In the genomic region with DNA sequence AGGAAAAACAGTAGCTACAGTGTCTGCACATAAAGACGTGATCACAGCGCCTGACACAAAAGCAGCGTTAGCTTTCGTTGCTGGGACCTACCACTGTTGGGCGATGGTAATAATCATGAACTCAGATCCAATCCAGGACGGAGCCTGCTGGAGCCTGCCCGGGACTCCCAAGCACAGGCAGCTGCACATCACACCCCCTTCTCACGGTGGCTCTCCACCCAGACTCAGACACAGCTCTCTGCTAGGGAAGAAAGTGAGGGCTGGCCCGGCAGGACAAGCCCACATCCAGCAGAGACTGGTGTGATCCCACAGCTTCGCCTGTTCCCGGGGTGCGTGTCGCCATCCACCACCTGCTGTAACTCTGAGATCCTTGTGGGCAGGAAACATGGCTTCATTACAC, we compare ENCODE assay signal across 16 cellular contexts. TPM values are rescaled to one million over a fixed set of nuclear protein-coding genes. Genes with fewer than 3 reads are reported as not detected.
DNase-seq lines count a peak whose midpoint lies in the region; ATAC-seq and TF ChIP-seq lines count a peak whose summit lies in the region.
"Had no signal": no experiment of that assay in that cellular context is flagged by ENCODE, and none has a peak within 500 bp of the region (broad histone marks: within the 10 kb centered on the region; RNA-seq: fewer than 3 reads in every experiment).

No MANE protein-coding gene starts in this region.

- TF ChIP-seq EP300 in suprapubic skin (IDR thresholded peaks at IDR 0.05), result no peak

- TF ChIP-seq CTCF in suprapubic skin (IDR thresholded peaks at IDR 0.05), result no peak

- H3K4me1 Mint-ChIP-seq in activated T-cell treated with anti-CD3 and anti-CD28 coated beads, Interleukin-2, amount 50 U/mL, for 4 hours (ENCODE audit: low read depth), result peaks cover 50% of the 10 kb centered on the region
- peaks cover 42% of the 10 kb centered on the region for H3K4me1 Mint-ChIP-seq in activated naive CD8-positive, alpha-beta T cell treated with anti-CD3 and anti-CD28 coated beads for 36 hours

- no peaks in the 10 kb centered on the region for H3K27me3 Mint-ChIP-seq in activated T-cell treated with anti-CD3 and anti-CD28 coated beads, Interleukin-2, amount 50 U/mL, for 4 hours (ENCODE audit: low read depth)
- H3K27me3 Mint-ChIP-seq in activated naive CD8-positive, alpha-beta T cell treated with anti-CD3 and anti-CD28 coated beads for 36 hours, result no peaks in the 10 kb centered on the region
- H3K27me3 Mint-ChIP-seq: activated CD4-positive, alpha-beta T cell treated with anti-CD3 and anti-CD28 coated beads for 36 hours had no signal

- H3K27me3 ChIP-seq in right cardiac atrium (ENCODE audit: control insufficient read depth, insufficient read depth) (no peaks in the 10 kb centered on the region), suprapubic skin (no peaks in the 10 kb centered on the region)
- H3K27me3 ChIP-seq: upper lobe of right lung had no signal

- H3K27ac Mint-ChIP-seq in activated naive CD8-positive, alpha-beta T cell treated with anti-CD3 and anti-CD28 coated beads for 36 hours, result peak overlapping the region; percentile 85
- H3K27ac Mint-ChIP-seq: activated CD4-positive, alpha-beta T cell treated with anti-CD3 and anti-CD28 coated beads for 36 hours had no signal

- H3K36me3 Mint-ChIP-seq in activated T-cell treated with anti-CD3 and anti-CD28 coated beads, Interleukin-2, amount 50 U/mL, for 4 hours (ENCODE audit: insufficient read depth), result peaks cover 12% of the 10 kb centered on the region
- peaks cover 36% of the 10 kb centered on the region for H3K36me3 Mint-ChIP-seq in activated naive CD8-positive, alpha-beta T cell treated with anti-CD3 and anti-CD28 coated beads for 36 hours

- 57% methylated on average over 13 of the region's 13 CpGs for WGBS in right cardiac atrium
- 33% methylated on average over 12 of the region's 13 CpGs for WGBS in suprapubic skin

- DNase-seq in activated T-cell treated with anti-CD3 and anti-CD28 coated beads, Interleukin-2, amount 50 U/mL, for 4 hours, result no peak
- no peak for DNase-seq in activated T-cell treated with anti-CD3 and anti-CD28 coated beads, Interleukin-2, amount 50 U/mL, for 1 hour
- no peak for DNase-seq in activated naive CD8-positive, alpha-beta T cell treated with anti-CD3 and anti-CD28 coated beads for 36 hours
- DNase-seq in right cardiac atrium (peak; percentile 60 to 82 (median 75)), suprapubic skin (ENCODE audit: low spot score in 2 of 2) (peak in 1 of 2 donors; percentile 68), NCI-H1694 (lab: John Stamatoyannopoulos, UW) (no peak), RPMI8226 (no peak)
- DNase-seq: activated gamma-delta T cell; central memory CD4-positive, alpha-beta T cell; kidney; NCI-H1092 treated with DMSO at 0.1 percent for 48 hours; NCI-H82; upper lobe of right lung had no signal

- H3K36me3 ChIP-seq in suprapubic skin, result no peaks in the 10 kb centered on the region
- H3K36me3 ChIP-seq: upper lobe of right lung had no signal

- H3K27ac ChIP-seq in right cardiac atrium (ENCODE audit: low read length), result no peak overlapping the region
- H3K27ac ChIP-seq in suprapubic skin, result peak overlapping the region; percentile 65
- H3K27ac ChIP-seq: upper lobe of right lung had no signal

- ATAC-seq in activated T-cell treated with anti-CD3 and anti-CD28 coated beads, Interleukin-2, amount 50 U/mL, for 4 hours, result no peak
- ATAC-seq in right cardiac atrium (peak; percentile 66 to 72), GM21423 (IDR thresholded peaks at IDR 0.05; ENCODE audit: unreplicated experiment) (no peak)
- ATAC-seq: HCT116 had no signal

- no peaks in the 10 kb centered on the region for H3K9me3 Mint-ChIP-seq in activated T-cell treated with anti-CD3 and anti-CD28 coated beads, Interleukin-2, amount 50 U/mL, for 4 hours
- peaks cover 1% of the 10 kb centered on the region for H3K9me3 Mint-ChIP-seq in activated naive CD8-positive, alpha-beta T cell treated with anti-CD3 and anti-CD28 coated beads for 36 hours

- H3K4me1 ChIP-seq in right cardiac atrium (ENCODE audit: control insufficient read depth, insufficient read depth, low read length), result peaks cover 11% of the 10 kb centered on the region
- H3K4me1 ChIP-seq in suprapubic skin, result peaks cover 27% of the 10 kb centered on the region
- H3K4me1 ChIP-seq: upper lobe of right lung had no signal

- peak overlapping the region; percentile 39 for H3K4me3 Mint-ChIP-seq in activated T-cell treated with anti-CD3 and anti-CD28 coated beads, Interleukin-2, amount 50 U/mL, for 4 hours
- H3K4me3 Mint-ChIP-seq in activated naive CD8-positive, alpha-beta T cell treated with anti-CD3 and anti-CD28 coated beads for 36 hours, result no peak overlapping the region
- H3K4me3 Mint-ChIP-seq: activated CD4-positive, alpha-beta T cell treated with anti-CD3 and anti-CD28 coated beads for 36 hours had no signal

- TF ChIP-seq POLR2A in suprapubic skin (IDR thresholded peaks at IDR 0.05), result no peak

- H3K9me3 ChIP-seq in right cardiac atrium (ENCODE audit: control insufficient read depth, low read length) (no peaks in the 10 kb centered on the region), suprapubic skin (no peaks in the 10 kb centered on the region)
- H3K9me3 ChIP-seq: upper lobe of right lung had no signal

- intact Hi-C loops in right cardiac atrium (cut with DNase I), result no loop called here

- H3K4me3 ChIP-seq in right cardiac atrium (ENCODE audit: low read length) (no peak overlapping the region), suprapubic skin (peak overlapping the region; percentile 18)
- H3K4me3 ChIP-seq: upper lobe of right lung had no signal

RNA-seq across cellular contexts. Expression of a gene that starts 49.9 kb away (rescaled TPM):
- total RNA-seq in activated T-cell treated with anti-CD3 and anti-CD28 coated beads, Interleukin-2, amount 50 U/mL, for 4 hours, result 10 to 100 TPM; 67.0 to 83.1 (median 69.5) TPM
- total RNA-seq in activated naive CD8-positive, alpha-beta T cell treated with anti-CD3 and anti-CD28 coated beads for 36 hours, result 10 to 100 TPM; 80.1 to 82.4 TPM
- total RNA-seq in right cardiac atrium (100 to 1,000 TPM; 116 to 146 (median 125) TPM), suprapubic skin (100 to 1,000 TPM; 117 to 272 (median 172) TPM)
- 31.5 TPM for polyA plus RNA-seq in right cardiac atrium

Comparison
In these comparisons a context has a peak if more than half of its experiments do, and no peak if none do; other contexts are left out.
1. ATAC-seq: peak in right cardiac atrium (2 of 2); none in activated T-cell treated with anti-CD3 and anti-CD28 coated beads, Interleukin-2, amount 50 U/mL, for 4 hours (0 of 2) and GM21423 (single experiment).
2. DNase-seq: peak in right cardiac atrium (3 of 3); none in activated T-cell treated with anti-CD3 and anti-CD28 coated beads, Interleukin-2, amount 50 U/mL, for 4 hours (single experiment), activated T-cell treated with anti-CD3 and anti-CD28 coated beads, Interleukin-2, amount 50 U/mL, for 1 hour (single experiment), activated naive CD8-positive, alpha-beta T cell treated with anti-CD3 and anti-CD28 coated beads for 36 hours (single experiment), NCI-H1694 (single experiment) and RPMI8226 (single experiment).